Comparison of ENCODE assay signal across 1 cellular context in the genomic region with DNA sequence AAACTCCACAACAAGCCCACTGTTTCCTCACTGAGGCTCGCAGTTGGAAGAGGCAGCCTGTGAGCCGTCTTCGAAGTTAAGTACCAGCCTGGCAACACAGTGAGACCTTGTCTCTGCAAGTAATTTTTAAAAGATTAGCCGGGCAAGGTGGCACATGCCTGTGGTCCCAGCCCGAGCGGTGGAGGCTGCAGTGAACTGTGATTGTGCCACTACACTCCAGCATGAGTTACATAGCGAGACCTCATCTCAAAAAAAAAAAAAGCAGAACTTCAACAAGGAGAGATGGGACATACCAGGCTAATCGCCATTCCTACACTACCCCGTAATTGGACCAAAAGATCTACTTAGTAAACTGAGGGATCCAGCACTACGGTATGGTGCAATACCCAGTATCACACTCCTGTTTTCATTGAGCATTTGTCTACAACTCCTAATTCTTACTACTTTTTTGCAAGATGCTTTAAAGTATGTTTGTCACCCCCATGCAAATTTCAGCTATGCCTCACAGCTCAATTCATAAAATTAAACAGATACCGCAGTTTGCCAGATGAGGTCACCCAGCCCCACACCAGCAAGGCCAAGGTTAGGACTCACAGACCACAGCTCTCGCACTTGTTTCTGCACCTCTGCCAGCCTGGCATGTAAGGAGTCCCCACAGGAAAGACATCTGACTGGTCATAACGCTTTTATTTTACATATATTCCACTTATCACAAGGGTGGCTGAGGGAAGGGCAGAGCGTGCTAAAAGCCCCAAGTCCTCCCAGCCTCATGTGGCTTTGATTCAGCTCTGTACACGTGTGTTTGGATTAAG.
TF ChIP-seq lines count a peak whose summit lies in the region.

No MANE protein-coding gene starts in this region.

TF ChIP-seq in HEK293T, 16 proteins besides CTCF, POLR2A, EP300 and RAD21 (continued from another document):
- TF ChIP-seq, protein P1, sequence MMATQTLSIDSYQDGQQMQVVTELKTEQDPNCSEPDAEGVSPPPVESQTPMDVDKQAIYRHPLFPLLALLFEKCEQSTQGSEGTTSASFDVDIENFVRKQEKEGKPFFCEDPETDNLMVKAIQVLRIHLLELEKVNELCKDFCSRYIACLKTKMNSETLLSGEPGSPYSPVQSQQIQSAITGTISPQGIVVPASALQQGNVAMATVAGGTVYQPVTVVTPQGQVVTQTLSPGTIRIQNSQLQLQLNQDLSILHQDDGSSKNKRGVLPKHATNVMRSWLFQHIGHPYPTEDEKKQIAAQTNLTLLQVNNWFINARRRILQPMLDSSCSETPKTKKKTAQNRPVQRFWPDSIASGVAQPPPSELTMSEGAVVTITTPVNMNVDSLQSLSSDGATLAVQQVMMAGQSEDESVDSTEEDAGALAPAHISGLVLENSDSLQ (IDR thresholded peaks at IDR 0.05) = no peak
- TF ChIP-seq L3MBTL2 (conservative IDR thresholded peaks at IDR 0.05) = no peak
- TF ChIP-seq ARNT (IDR thresholded peaks at IDR 0.05) = no peak
- no peak for TF ChIP-seq FOXM1 (IDR thresholded peaks at IDR 0.05; ENCODE audit: borderline replicate concordance)
- TF ChIP-seq ELF4 (IDR thresholded peaks at IDR 0.05) = no peak
- no peak for TF ChIP-seq HDGF (IDR thresholded peaks at IDR 0.05; ENCODE audit: borderline replicate concordance)
- TF ChIP-seq CTBP1 (IDR thresholded peaks at IDR 0.05; ENCODE audit: borderline replicate concordance) = no peak
- no peak for TF ChIP-seq SUZ12 (IDR thresholded peaks at IDR 0.05)
- TF ChIP-seq FOXK2 (IDR thresholded peaks at IDR 0.05) = no peak
- TF ChIP-seq FOXA1 (IDR thresholded peaks at IDR 0.05) = no peak
- TF ChIP-seq LEF1 (IDR thresholded peaks at IDR 0.05; ENCODE audit: borderline replicate concordance) = no peak
- TF ChIP-seq ZNF384 (IDR thresholded peaks at IDR 0.05) = no peak
- no peak for TF ChIP-seq TARDBP (IDR thresholded peaks at IDR 0.05)
